10 cellular contexts compared by ENCODE assay signal in genomic region chr9:112050544-112051475, GRCh38.
DNase-seq lines count a peak whose midpoint lies in the region; ATAC-seq, FAIRE-seq and TF ChIP-seq lines count a peak whose summit lies in the region.
"Had no signal": no experiment of that assay in that cellular context is flagged by ENCODE, and none has a peak within 500 bp of the region (broad histone marks: within the 10 kb centered on the region; RNA-seq: fewer than 3 reads in every experiment).

No MANE protein-coding gene starts in this region.

- DNase-seq in HTR-8/SVneo (ENCODE audit: insufficient read length, low spot score) (peak; percentile 56), dedifferentiated amniotic fluid mesenchymal stem cell (ENCODE audit: extremely low spot score) (peak; percentile 85), left lung (peak in 1 of 2 donors; percentile 57), stromal cell of bone marrow (ENCODE audit: low read depth) (peak; percentile 98), COR-L47 (lab: John Stamatoyannopoulos, UW) (no peak), retina (no peak), NCI-H1105 (lab: John Stamatoyannopoulos, UW) (no peak)
- DNase-seq: activated naive CD4-positive, alpha-beta T cell treated with anti-CD3 and anti-CD28 coated beads, Interleukin-2, amount 10 ng/mL, durations not matched to agents 7 days and 5 days; T-helper 17 cell had no signal

- H3K27ac ChIP-seq in left lung, result peak overlapping the region; percentile 8 to 33

- H3K9me3 Mint-ChIP-seq in stimulated activated memory B cell treated with anti-CD40 and anti-IgM and Interleukin-4, amounts not matched to agents 10 μg/mL and 1 μg/mL and 100 μg/mL, for 72 hours, result peaks cover 9% of the 10 kb centered on the region

- H3K4me1 ChIP-seq in left lung, result peaks cover 8 to 11% of the 10 kb centered on the region in 2 donors

- no peak for TF ChIP-seq CTCF in left lung (IDR thresholded peaks at IDR 0.05)

- H3K36me3 ChIP-seq in left lung, result no peaks in the 10 kb centered on the region

- ATAC-seq in left lung, result peak; percentile 66
- no peak for ATAC-seq in stimulated activated memory B cell treated with anti-CD40 and anti-IgM and Interleukin-4, amounts not matched to agents 10 μg/mL and 1 μg/mL and 100 μg/mL, for 72 hours
- ATAC-seq: T-helper 17 cell had no signal

- H3K4me3 Mint-ChIP-seq in stimulated activated memory B cell treated with anti-CD40 and anti-IgM and Interleukin-4, amounts not matched to agents 10 μg/mL and 1 μg/mL and 100 μg/mL, for 72 hours, result no peak overlapping the region
- H3K4me3 Mint-ChIP-seq: activated naive CD4-positive, alpha-beta T cell treated with anti-CD3 and anti-CD28 coated beads, Interleukin-2, amount 10 ng/mL, durations not matched to agents 7 days and 5 days; T-helper 17 cell had no signal

- FAIRE-seq in HTR-8/SVneo (lab: Jason Lieb, UNC), result no peak

- H3K27ac Mint-ChIP-seq in stimulated activated memory B cell treated with anti-CD40 and anti-IgM and Interleukin-4, amounts not matched to agents 10 μg/mL and 1 μg/mL and 100 μg/mL, for 72 hours, result no peak overlapping the region
- H3K27ac Mint-ChIP-seq: activated naive CD4-positive, alpha-beta T cell treated with anti-CD3 and anti-CD28 coated beads, Interleukin-2, amount 10 ng/mL, durations not matched to agents 7 days and 5 days; T-helper 17 cell had no signal

- peaks cover 32% of the 10 kb centered on the region for H3K4me1 Mint-ChIP-seq in stimulated activated memory B cell treated with anti-CD40 and anti-IgM and Interleukin-4, amounts not matched to agents 10 μg/mL and 1 μg/mL and 100 μg/mL, for 72 hours

- H3K4me3 ChIP-seq in left lung, result no peak overlapping the region

- no peaks in the 10 kb centered on the region for H3K27me3 Mint-ChIP-seq in stimulated activated memory B cell treated with anti-CD40 and anti-IgM and Interleukin-4, amounts not matched to agents 10 μg/mL and 1 μg/mL and 100 μg/mL, for 72 hours
- H3K27me3 Mint-ChIP-seq: activated naive CD4-positive, alpha-beta T cell treated with anti-CD3 and anti-CD28 coated beads, Interleukin-2, amount 10 ng/mL, durations not matched to agents 7 days and 5 days; T-helper 17 cell had no signal

- peaks cover 31% of the 10 kb centered on the region for H3K36me3 Mint-ChIP-seq in stimulated activated memory B cell treated with anti-CD40 and anti-IgM and Interleukin-4, amounts not matched to agents 10 μg/mL and 1 μg/mL and 100 μg/mL, for 72 hours

- intact Hi-C loops in left lung (cut with DNase I), result no loop called here

- H3K27me3 ChIP-seq in left lung, result no peaks in the 10 kb centered on the region

- H3K9me3 ChIP-seq in left lung, result no peaks in the 10 kb centered on the region

Comparison
In these comparisons a context has a peak if more than half of its experiments do, and no peak if none do; other contexts are left out.
1. DNase-seq: peak in HTR-8/SVneo (single experiment), dedifferentiated amniotic fluid mesenchymal stem cell (single experiment) and stromal cell of bone marrow (single experiment); none in COR-L47 (single experiment), retina (single experiment) and NCI-H1105 (single experiment).